In genomic region chr6:41483943-41484342, GRCh38 we compare ENCODE assay signal across 35 cellular contexts.
"Had no signal": no experiment of that assay in that cellular context is flagged by ENCODE, and none has a peak within 500 bp of the region (broad histone marks: within the 10 kb centered on the region; RNA-seq: fewer than 3 reads in every experiment).

No MANE protein-coding gene starts in this region.

- FAIRE-seq: astrocyte, colon, TTC549 had no signal

- H3K4me3 ChIP-seq: adrenal gland, body of pancreas, breast epithelium had no signal

- H3K4me1 ChIP-seq: adrenal gland, body of pancreas, breast epithelium had no signal

- H3K27me3 ChIP-seq: adrenal gland, body of pancreas, brain microvascular endothelial cell, breast epithelium had no signal

- H3K36me3 ChIP-seq: adrenal gland, brain microvascular endothelial cell, breast epithelium, WERI-Rb-1 had no signal

- H3K27ac ChIP-seq: adrenal gland, body of pancreas, brain microvascular endothelial cell, breast epithelium had no signal

- ATAC-seq: activated CD4-positive, alpha-beta T cell treated with anti-CD3 and anti-CD28 coated beads for 36 hours; activated CD4-positive, CD25-positive, alpha-beta regulatory T cell treated with anti-CD3 and anti-CD28 coated beads, Interleukin-2, amount 50 U/mL, for 24 hours; activated CD8-positive, alpha-beta memory T cell treated with anti-CD3 and anti-CD28 coated beads, Interleukin-2, amount 10 ng/mL, durations not matched to agents 7 days and 5 days; activated CD8-positive, alpha-beta T cell treated with anti-CD3 and anti-CD28 coated beads, Interleukin-2, amount 10 ng/mL, durations not matched to agents 7 days and 5 days; activated naive CD4-positive, alpha-beta T cell treated with anti-CD3 and anti-CD28 coated beads, Interleukin-2, amount 50 U/mL, for 72 hours; body of pancreas; WTC11 had no signal

- H3K9me3 ChIP-seq: adrenal gland, body of pancreas, breast epithelium had no signal

- DNase-seq: activated CD4-positive, alpha-beta memory T cell treated with anti-CD3 and anti-CD28 coated beads, Interleukin-2, amount 10 ng/mL, durations not matched to agents 7 days and 5 days; activated CD4-positive, alpha-beta T cell treated with anti-CD3 and anti-CD28 coated beads for 1 hour; activated CD4-positive, alpha-beta T cell treated with anti-CD3 and anti-CD28 coated beads for 36 hours; activated CD4-positive, alpha-beta T cell treated with anti-CD3 and anti-CD28 coated beads for 48 hours; activated CD4-positive, alpha-beta T cell treated with anti-CD3 and anti-CD28 coated beads, Interleukin-2, amount 10 ng/mL, durations not matched to agents 7 days and 5 days; activated CD4-positive, alpha-beta T cell treated with anti-CD3 and anti-CD28 coated beads, Interleukin-2, amount 50 U/mL, for 48 hours; activated CD4-positive, CD25-positive, alpha-beta regulatory T cell; activated CD8-positive, alpha-beta memory T cell treated with anti-CD3 and anti-CD28 coated beads for 24 hours; activated CD8-positive, alpha-beta memory T cell treated with anti-CD3 and anti-CD28 coated beads, Interleukin-2, amount 10 ng/mL, durations not matched to agents 7 days and 5 days; activated CD8-positive, alpha-beta memory T cell treated with anti-CD3 and anti-CD28 coated beads, Interleukin-2, amount 50 U/mL, for 48 hours; activated CD8-positive, alpha-beta T cell treated with anti-CD3 and anti-CD28 coated beads, Interleukin-2, amount 10 ng/mL, durations not matched to agents 7 days and 5 days; activated effector memory CD4-positive, alpha-beta T cell treated with Interleukin-2 at 50 U/mL for 16 hours; activated gamma-delta T cell treated with Interleukin-2 at 50 U/mL for 16 hours; activated naive CD4-positive, alpha-beta T cell; activated naive CD4-positive, alpha-beta T cell treated with anti-CD3 and anti-CD28 coated beads for 36 hours; activated naive CD4-positive, alpha-beta T cell treated with anti-CD3 and anti-CD28 coated beads, Interleukin-2, amount 50 U/mL, for 16 hours; activated naive CD8-positive, alpha-beta T cell treated with anti-CD3 and anti-CD28 coated beads for 36 hours; activated T-cell treated with anti-CD3 and anti-CD28 coated beads, Interleukin-2, amount 50 U/mL, for 24 hours; activated T-cell treated with anti-CD3 and anti-CD28 coated beads, Interleukin-2, amount 50 U/mL, for 48 hours; adrenal gland; amniotic stem cell; aorta; body of pancreas; brain microvascular endothelial cell; central memory CD4-positive, alpha-beta T cell; T-helper 2 cell; T-helper 9 cell; WERI-Rb-1 had no signal
